Comparison of ENCODE assay signal across 8 cellular contexts in genomic region chr19:51368366-51369282, GRCh38. TPM values are rescaled to one million over a fixed set of nuclear protein-coding genes. Genes with fewer than 3 reads are reported as not detected.
DNase-seq lines count a peak whose midpoint lies in the region; ATAC-seq and TF ChIP-seq lines count a peak whose summit lies in the region.

TSS of gene CLDND2 (minus strand) at chr19:51369003. CDS start at chr19:51368577, 426 bp downstream.

- no CpG with 5 or more reads among the region's 23 CpGs for WGBS in neuronal stem cell (ENCODE audit: extremely low coverage in 2 of 2, insufficient read length in 2 of 2, insufficient replicate concordance in 1 of 2), 2 donors

- H2AFZ ChIP-seq in GM23338 (peak within 1 kb of the TSS; percentile 69), neuronal stem cell (ENCODE audit: low read length) (peak within 1 kb of the TSS; percentile 98)

- peak within 1 kb of the TSS; percentile 98 for H3K9ac ChIP-seq in neuronal stem cell (ENCODE audit: low read depth, low read length, poor library complexity)

- H2BK5ac ChIP-seq in neuronal stem cell (ENCODE audit: low read length): peak within 1 kb of the TSS; percentile 98

- H3K27ac Mint-ChIP-seq in GM23338 (peak within 1 kb of the TSS; percentile 96), T-helper 17 cell (peak within 1 kb of the TSS; percentile 95)

- TF ChIP-seq CTCF in GM23338 (conservative IDR thresholded peaks at IDR 0.05; ENCODE audit: low read depth in 2 of 2): no peak
- no peak for TF ChIP-seq CTCF in epithelial cell of esophagus (IDR thresholded peaks at IDR 0.05; ENCODE audit: insufficient read depth, low read depth, low read length, missing control alignments)

- H3K23ac ChIP-seq in neuronal stem cell (ENCODE audit: low read depth, low read length, poor library complexity): peak within 1 kb of the TSS; percentile 100

- no peaks in the 10 kb centered on the region for H4K20me1 ChIP-seq in GM23338 (replicated peaks; ENCODE audit: insufficient read depth)

- peak; percentile 2; the same call in 1 of the 3 replicates for ATAC-seq in GM23338
- ATAC-seq in T-helper 17 cell: no peak
- ATAC-seq in HG03280 (IDR thresholded peaks at IDR 0.05; ENCODE audit: unreplicated experiment): no peak
- no peak for ATAC-seq in HG03097 (IDR thresholded peaks at IDR 0.05; ENCODE audit: low FRiP score, unreplicated experiment)
- no peak for ATAC-seq in HG03045 (IDR thresholded peaks at IDR 0.05; ENCODE audit: unreplicated experiment)

- H3K9me3 Mint-ChIP-seq in GM23338: no peaks in the 10 kb centered on the region; the same call in 2 of the 3 replicates

- peak within 1 kb of the TSS; percentile 72 for H4K91ac ChIP-seq in neuronal stem cell (ENCODE audit: low read depth, low read length, poor library complexity)

- H3K4me1 ChIP-seq in GM23338 (ENCODE audit: insufficient read depth) (peaks cover 15% of the 10 kb centered on the region; the same call in 1 of the 2 replicates), neuronal stem cell (ENCODE audit: control insufficient read depth in 2 of 2, insufficient read depth in 1 of 2, low read depth in 1 of 2, low read length in 2 of 2) (peaks cover 12 to 15% of the 10 kb centered on the region in 2 donors)

- H3K79me1 ChIP-seq in neuronal stem cell (ENCODE audit: low read depth, low read length): peaks cover 4% of the 10 kb centered on the region

- H4K8ac ChIP-seq in neuronal stem cell (ENCODE audit: low read depth, low read length): peak within 1 kb of the TSS; percentile 93

- peaks cover 18% of the 10 kb centered on the region for H3K27me3 Mint-ChIP-seq in GM23338 (ENCODE audit: insufficient read depth, low read depth, poor library complexity)
- H3K27me3 Mint-ChIP-seq in T-helper 17 cell: no peaks in the 10 kb centered on the region

- no peaks in the 10 kb centered on the region for H3K36me3 ChIP-seq in GM23338 (ENCODE audit: insufficient read depth)
- H3K36me3 ChIP-seq in neuronal stem cell (replicated peaks in 1 of 2; ENCODE audit: control insufficient read depth in 2 of 2, insufficient read depth in 2 of 2, low read length in 2 of 2): no peaks in the 10 kb centered on the region

- 0 out of 2 replicates have a peak, but pooled peaks cover 4% of the 10 kb centered on the region for H3K79me2 ChIP-seq in GM23338 (replicated peaks; ENCODE audit: insufficient read depth)

- H3K4me3 ChIP-seq in GM23338 (peak within 1 kb of the TSS; percentile 98), epithelial cell of esophagus (ENCODE audit: low read length) (peak within 1 kb of the TSS; percentile 78), neuronal stem cell (ENCODE audit: low read length in 2 of 2) (peak within 1 kb of the TSS; percentile 70 to 89)

- H3K18ac ChIP-seq in neuronal stem cell (ENCODE audit: low read length): peak within 1 kb of the TSS; percentile 99

- H3K4me1 Mint-ChIP-seq in GM23338 (peaks cover 21% of the 10 kb centered on the region), T-helper 17 cell (peaks cover 64% of the 10 kb centered on the region)

- H3K9me3 ChIP-seq in T-helper 17 cell (ENCODE audit: control insufficient read depth, low read length, poor library complexity, severe bottlenecking) (no peaks in the 10 kb centered on the region), neuronal stem cell (replicated peaks in 1 of 2; ENCODE audit: control insufficient read depth in 2 of 2, insufficient read depth in 1 of 2, low read depth in 1 of 2, low read length in 2 of 2) (no peaks in the 10 kb centered on the region)

- no peaks in the 10 kb centered on the region; the same call in 1 of the 2 replicates for H3F3A ChIP-seq in GM23338 (replicated peaks; ENCODE audit: low read depth)

- H2BK12ac ChIP-seq in neuronal stem cell (ENCODE audit: low read length): peak within 1 kb of the TSS; percentile 90

- no peaks in the 10 kb centered on the region for H3K27me3 ChIP-seq in GM23338 (ENCODE audit: insufficient read depth)
- H3K27me3 ChIP-seq in neuronal stem cell (ENCODE audit: control insufficient read depth in 3 of 3, insufficient read depth in 3 of 3, low read depth in 1 of 3, low read length in 3 of 3): peaks cover 0 to 18% (median 0%) of the 10 kb centered on the region in 3 experiments

- H2BK120ac ChIP-seq in neuronal stem cell (ENCODE audit: low read depth, low read length): peak within 1 kb of the TSS; percentile 97

- H3K9me2 ChIP-seq in GM23338 (ENCODE audit: insufficient read depth): no peaks in the 10 kb centered on the region

- DNase-seq in GM23338 (ENCODE audit: low spot score): no peak
- DNase-seq in T-helper 17 cell: no peak
- no peak for DNase-seq in epithelial cell of esophagus (ENCODE audit: low read depth)
- no peak for DNase-seq in neuronal stem cell (ENCODE audit: low spot score)
- no peak for DNase-seq in RKO (ENCODE audit: low spot score)

- peak within 1 kb of the TSS; percentile 79 for H2BK15ac ChIP-seq in neuronal stem cell (ENCODE audit: low read length)

- peak within 1 kb of the TSS; percentile 90 for H3K14ac ChIP-seq in neuronal stem cell (ENCODE audit: low read length)

- H3K4me3 Mint-ChIP-seq in GM23338: peak within 1 kb of the TSS; percentile 99
- H3K4me3 Mint-ChIP-seq in T-helper 17 cell: peak within 1 kb of the TSS; percentile 99

- H3K27ac ChIP-seq in GM23338 (ENCODE audit: low read depth) (peak within 1 kb of the TSS; percentile 86), neuronal stem cell (replicated peaks; ENCODE audit: low read length) (peak within 1 kb of the TSS; percentile 95)

- H2AK5ac ChIP-seq in neuronal stem cell (ENCODE audit: low read depth, low read length): peak within 1 kb of the TSS; percentile 99

- H3K4me2 ChIP-seq in GM23338 (peak within 1 kb of the TSS; percentile 89), neuronal stem cell (ENCODE audit: insufficient read depth, low read length, poor library complexity, severe bottlenecking) (peak within 1 kb of the TSS; percentile 89)

- no peaks in the 10 kb centered on the region; the same call in 2 of the 3 replicates for H3K36me3 Mint-ChIP-seq in GM23338 (ENCODE audit: low read depth)
- no peaks in the 10 kb centered on the region for H3K36me3 Mint-ChIP-seq in T-helper 17 cell (ENCODE audit: low read depth)

- peak within 1 kb of the TSS; percentile 85 for H3K4ac ChIP-seq in neuronal stem cell (ENCODE audit: low read length)

TF ChIP-seq in GM23338, 12 proteins besides CTCF, POLR2A, EP300 and RAD21 (continues in another document):
- TF ChIP-seq CREB1 (CRISPR knock-in tag; IDR thresholded peaks at IDR 0.05; ENCODE audit: low read depth) (no peak), ZNF114 (CRISPR knock-in tag; IDR thresholded peaks at IDR 0.05) (no peak), JUNB (IDR thresholded peaks at IDR 0.05; ENCODE audit: unreplicated experiment) (no peak), REST (IDR thresholded peaks at IDR 0.05; ENCODE audit: unreplicated experiment) (no peak), ETS1 (IDR thresholded peaks at IDR 0.05) (no peak), POLR2AphosphoS5 (IDR thresholded peaks at IDR 0.05; ENCODE audit: low read depth) (no peak), EZH2phosphoT487 (IDR thresholded peaks at IDR 0.05; ENCODE audit: unreplicated experiment) (no peak), EZH2 (IDR thresholded peaks at IDR 0.05; ENCODE audit: low read depth, unreplicated experiment) (no peak)

RNA-seq across cellular contexts. Expression of gene CLDND2, which starts in this region (rescaled TPM):
- not detected in 2 replicates for total RNA-seq in GM23338 (2014; rRNA removed; shearing (Covaris generic))
- polyA plus RNA-seq in GM23338 (2016; fragmentation: Nextera tagmentation; extraction: Ambion mirVana): 7.7 and 12.1 TPM in 2 replicates
- total RNA-seq in T-helper 17 cell: under 1 TPM; 0.34 to 0.57 TPM
- 13.8 TPM for polyA plus RNA-seq in neuronal stem cell (2013, experiment 1 of 2)
- polyA plus RNA-seq in neuronal stem cell (2013, experiment 2 of 2): 12.7 TPM
